Comparison of ENCODE assay signal across 1 cellular context in genomic region chr1:157086299-157086698, GRCh38.
TF ChIP-seq lines count a peak whose summit lies in the region.

No MANE protein-coding gene starts in this region.

TF ChIP-seq in HepG2, 621 proteins besides CTCF, POLR2A, EP300 and RAD21:
- peak; percentile 40; the same call in 1 of the 2 replicates for TF ChIP-seq CEBPG (CRISPR knock-in tag; IDR thresholded peaks at IDR 0.05)
- peak; percentile 45; the same call in 1 of the 2 replicates for TF ChIP-seq ZNF362 (CRISPR knock-in tag; IDR thresholded peaks at IDR 0.05; ENCODE audit: borderline replicate concordance)
- no peak for TF ChIP-seq TIGD3 (CRISPR knock-in tag; IDR thresholded peaks at IDR 0.05; ENCODE audit: borderline replicate concordance)
- TF ChIP-seq GTF3A (CRISPR knock-in tag; conservative IDR thresholded peaks at IDR 0.05) = no peak
- no peak for TF ChIP-seq NFKB2 (CRISPR knock-in tag; IDR thresholded peaks at IDR 0.05; ENCODE audit: borderline replicate concordance)
